ENCODE assay signal across 9 cellular contexts in genomic region chr21:43740497-43741156, GRCh38. TPM values are rescaled to one million over a fixed set of nuclear protein-coding genes. Genes with fewer than 3 reads are reported as not detected.
DNase-seq lines count a peak whose midpoint lies in the region; ATAC-seq and TF ChIP-seq lines count a peak whose summit lies in the region.
"Had no signal": no experiment of that assay in that cellular context is flagged by ENCODE, and none has a peak within 500 bp of the region (broad histone marks: within the 10 kb centered on the region; RNA-seq: fewer than 3 reads in every experiment).

No MANE protein-coding gene starts in this region.

- H3K36me3 ChIP-seq in HUES48 (ENCODE audit: control insufficient read depth, insufficient read depth, low read length) (peaks cover 19% of the 10 kb centered on the region), liver (ENCODE audit: control insufficient read depth in 4 of 4, insufficient read depth in 3 of 4, low read depth in 1 of 4, low read length in 3 of 4) (peaks cover 0 to 19% (median 13%) of the 10 kb centered on the region in 4 donors)

- no peaks in the 10 kb centered on the region for H3K27me3 ChIP-seq in HUES48 (ENCODE audit: control insufficient read depth, insufficient read depth, low read length)
- H3K27me3 ChIP-seq in liver (ENCODE audit: control insufficient read depth in 4 of 4, insufficient read depth in 4 of 4, low read length in 3 of 4): no peaks in the 10 kb centered on the region

- H3K9ac ChIP-seq in HUES48 (ENCODE audit: low read depth, low read length) (no peak overlapping the region), liver (ENCODE audit: low read depth in 1 of 2, low read length in 2 of 2) (no peak overlapping the region)

- no peak for TF ChIP-seq RAD21 in liver (IDR thresholded peaks at IDR 0.05)

- peak; percentile 17 for DNase-seq in astrocyte of the spinal cord (ENCODE audit: low read depth, low spot score)
- DNase-seq in activated gamma-delta T cell treated with Interleukin-2 at 50 U/mL for 16 hours: no peak
- no peak for DNase-seq in stimulated activated CD4-positive, alpha-beta T cell treated with anti-CD3 and anti-CD28 coated beads, Interleukin-1b, Interleukin-23, amount 100 ng/mL, for 48 hours
- no peak for DNase-seq in DMS79 treated with DMSO at 0.1 percent for 48 hours (lab: John Stamatoyannopoulos, UW)
- DNase-seq: activated B cell treated with CpG ODN at 0.5 μM for 24 hours had no signal

- TF ChIP-seq CTCF in 22Rv1 (IDR thresholded peaks at IDR 0.05): no peak
- TF ChIP-seq CTCF in astrocyte of the spinal cord (IDR thresholded peaks at IDR 0.05; ENCODE audit: low read depth, low read length): no peak
- no peak for TF ChIP-seq CTCF in liver (IDR thresholded peaks at IDR 0.05; ENCODE audit: low read depth, low read length, missing input control)

- no peak for ATAC-seq in HG03135 (IDR thresholded peaks at IDR 0.05; ENCODE audit: unreplicated experiment)

- peak overlapping the region; percentile 30; the same call in 1 of the 2 replicates for H3K27ac ChIP-seq in 22Rv1
- peak overlapping the region; percentile 81 for H3K27ac ChIP-seq in HUES48 (ENCODE audit: low read depth, low read length)
- peak overlapping the region; percentile 54 to 75 for H3K27ac ChIP-seq in liver (ENCODE audit: low read depth in 1 of 2, low read length in 2 of 2)

- H3K4me3 ChIP-seq in HUES48 (ENCODE audit: low read depth, low read length) (no peak overlapping the region), astrocyte of the spinal cord (ENCODE audit: low read depth, low read length) (no peak overlapping the region), liver (ENCODE audit: low read depth in 1 of 3, low read length in 3 of 3) (no peak overlapping the region)

- no peaks in the 10 kb centered on the region for H3K9me3 ChIP-seq in HUES48 (ENCODE audit: control insufficient read depth, insufficient read depth, low read length)
- H3K9me3 ChIP-seq in liver (ENCODE audit: control insufficient read depth in 4 of 4, low read length in 3 of 4): no peaks in the 10 kb centered on the region

- in situ Hi-C loops in astrocyte of the spinal cord (cut with HindIII; ENCODE audit: low sequenced_read_pairs): no loop called here

- WGBS in liver: 46% methylated on average over 25 of the region's 25 CpGs

- H3K4me1 ChIP-seq in HUES48 (ENCODE audit: control insufficient read depth, insufficient read depth, low read length) (peaks cover 5% of the 10 kb centered on the region), liver (ENCODE audit: control insufficient read depth in 4 of 4, insufficient read depth in 4 of 4, low read length in 3 of 4) (peaks cover 7 to 22% (median 17%) of the 10 kb centered on the region in 4 donors)

TF ChIP-seq in liver, 16 proteins besides CTCF, POLR2A, EP300 and RAD21:
- TF ChIP-seq EGR1 (IDR thresholded peaks at IDR 0.05; ENCODE audit: low read depth in 2 of 2) (no peak), GABPA (IDR thresholded peaks at IDR 0.05 in 1 of 2, conservative IDR thresholded peaks at IDR 0.05 in 1 of 2) (no peak), RXRA (IDR thresholded peaks at IDR 0.05) (no peak), SP1 (IDR thresholded peaks at IDR 0.05) (no peak), NR2F2 (IDR thresholded peaks at IDR 0.05) (no peak), YY1 (IDR thresholded peaks at IDR 0.05) (no peak), TAF1 (conservative IDR thresholded peaks at IDR 0.05) (no peak), MAX (IDR thresholded peaks at IDR 0.05) (no peak), HNF4A (conservative IDR thresholded peaks at IDR 0.05) (no peak), FOXA2 (IDR thresholded peaks at IDR 0.05) (no peak), ZBTB33 (IDR thresholded peaks at IDR 0.05) (no peak), REST (IDR thresholded peaks at IDR 0.05) (no peak), HNF4G (IDR thresholded peaks at IDR 0.05) (no peak), JUND (IDR thresholded peaks at IDR 0.05) (no peak), FOXA1 (IDR thresholded peaks at IDR 0.05) (no peak), ATF3 (IDR thresholded peaks at IDR 0.05) (no peak)
TF ChIP-seq in liver: peak in this region for 0.

RNA-seq across cellular contexts. Expression of gene PDXK, which starts 21.7 kb away (rescaled TPM):
- total RNA-seq in liver: 100 to 1,000 TPM in 1 of 2 donors, 10 to 100 TPM in 1; 20.5 to 104 TPM
- 10 to 100 TPM; 34.7 to 35.0 TPM for polyA plus RNA-seq in liver

RNA-seq across cellular contexts. Expression of gene CSTB, which starts 35.5 kb away (rescaled TPM):
- 1 to 10 TPM; 3.8 to 7.7 TPM for total RNA-seq in liver
- polyA plus RNA-seq in liver: 10 to 100 TPM; 59.8 to 62.4 TPM

RNA-seq across cellular contexts. Expression of gene RRP1, which starts 48.8 kb away (rescaled TPM):
- 10 to 100 TPM in 1 of 2 donors, 1 to 10 TPM in 1; 5.4 to 15.0 TPM for total RNA-seq in liver
- 1 to 10 TPM; 7.4 to 8.0 TPM for polyA plus RNA-seq in liver

Comparison
In these comparisons a context has a peak if more than half of its experiments do, and no peak if none do; other contexts are left out.
1. H3K27ac ChIP-seq: peak in every context shown above with its lines; median percentile 81 in HUES48; 64 in liver; 30 in 22Rv1.